ENCODE assay signal across 21 cellular contexts in the genomic region with DNA sequence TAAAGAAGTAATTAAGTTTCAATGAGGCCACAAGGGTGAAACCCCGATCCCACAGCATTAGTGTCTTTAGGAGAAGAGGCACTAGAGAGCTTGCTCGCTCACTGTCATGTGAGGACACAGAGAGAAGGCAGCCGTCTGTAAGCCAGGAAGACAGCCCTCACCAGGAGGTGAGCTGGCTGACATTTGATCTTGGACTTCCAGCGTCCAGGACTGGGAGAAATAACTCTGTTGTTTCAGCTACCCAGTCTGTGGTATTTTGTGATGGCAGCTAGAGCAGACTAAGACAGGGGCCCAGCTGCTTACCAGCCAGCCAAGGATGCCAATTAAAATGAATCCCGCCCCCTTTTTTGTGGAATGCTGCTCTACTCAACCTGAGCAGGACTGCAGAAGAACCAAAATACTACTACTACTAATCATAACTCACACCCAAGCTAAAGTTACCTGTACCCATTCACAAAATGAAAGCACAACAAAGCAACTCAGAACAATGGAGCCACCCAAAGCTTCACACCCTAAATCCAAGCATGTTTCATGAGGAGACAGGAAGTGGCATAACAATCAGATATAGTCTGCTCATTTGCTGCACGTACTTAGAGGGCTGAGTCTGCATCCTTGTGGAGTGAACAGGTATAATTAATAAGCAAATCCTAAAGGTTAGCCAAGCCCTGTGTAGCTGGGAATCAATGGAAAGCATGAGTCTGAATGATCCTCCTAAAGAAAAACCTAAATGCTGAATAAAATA. TPM values are rescaled to one million over a fixed set of nuclear protein-coding genes. Genes with fewer than 3 reads are reported as not detected.
DNase-seq lines count a peak whose midpoint lies in the region; FAIRE-seq and TF ChIP-seq lines count a peak whose summit lies in the region.
"Had no signal": no experiment of that assay in that cellular context is flagged by ENCODE, and none has a peak within 500 bp of the region (broad histone marks: within the 10 kb centered on the region; RNA-seq: fewer than 3 reads in every experiment).

No MANE protein-coding gene starts in this region.

- no peaks in the 10 kb centered on the region for H3K9me1 ChIP-seq in endothelial cell of umbilical vein (replicated peaks; ENCODE audit: control insufficient read depth, extremely low read depth, insufficient read depth, low read length)

- no peak for TF ChIP-seq POLR2A in endothelial cell of umbilical vein (IDR thresholded peaks at IDR 0.05; ENCODE audit: low read depth, low read length)

- H3K27ac ChIP-seq in endothelial cell of umbilical vein (ENCODE audit: insufficient read depth, low read depth, low read length), result no peak overlapping the region
- H3K27ac ChIP-seq: 22Rv1, neutrophil, suprapubic skin had no signal

- H3K4me1 ChIP-seq in Loucy (ENCODE audit: insufficient read depth, low read length, poor library complexity, severe bottlenecking) (no peaks in the 10 kb centered on the region), endothelial cell of umbilical vein (ENCODE audit: control insufficient read depth, extremely low read depth, insufficient read depth, low read length) (no peaks in the 10 kb centered on the region)
- H3K4me1 ChIP-seq: suprapubic skin had no signal

- no peak overlapping the region for H3K4me3 ChIP-seq in Loucy (ENCODE audit: low read length, poor library complexity, severe bottlenecking)
- no peak overlapping the region for H3K4me3 ChIP-seq in endothelial cell of umbilical vein (replicated peaks in 1 of 3; ENCODE audit: insufficient read depth in 1 of 3, low read depth in 1 of 3, low read length in 3 of 3)
- H3K4me3 ChIP-seq: suprapubic skin had no signal

- H2AFZ ChIP-seq in Loucy (ENCODE audit: low read length) (peak overlapping the region; percentile 59; the same call in 1 of the 2 replicates), endothelial cell of umbilical vein (ENCODE audit: low read depth, low read length) (peak overlapping the region; percentile 54)

- H3K27me3 Mint-ChIP-seq in neural crest cell (ENCODE audit: low read depth) (peaks cover 13% of the 10 kb centered on the region), glutamatergic neuron (ENCODE audit: unreplicated experiment) (peaks cover 1% of the 10 kb centered on the region), Calu3 (ENCODE audit: unreplicated experiment) (peaks cover 14% of the 10 kb centered on the region)

- H3K36me3 Mint-ChIP-seq in neural crest cell (ENCODE audit: low read depth), result peaks cover 3% of the 10 kb centered on the region
- no peaks in the 10 kb centered on the region for H3K36me3 Mint-ChIP-seq in glutamatergic neuron (ENCODE audit: unreplicated experiment)
- no peaks in the 10 kb centered on the region for H3K36me3 Mint-ChIP-seq in Calu3 (ENCODE audit: insufficient read depth, unreplicated experiment)

- no peaks in the 10 kb centered on the region for H3K9me2 ChIP-seq in Loucy (replicated peaks; ENCODE audit: low read depth, low read length)

- H3K9ac ChIP-seq in Loucy (ENCODE audit: low read depth, low read length, poor library complexity, severe bottlenecking), result no peak overlapping the region
- H3K9ac ChIP-seq in endothelial cell of umbilical vein (replicated peaks; ENCODE audit: extremely low read depth, insufficient read depth, low read length), result no peak overlapping the region

- dilution Hi-C loops in endothelial cell of umbilical vein (cut with MboI; ENCODE audit: extremely low pct_ligation_motif_present, low sequenced_read_pairs), result no loop called here

- H3K9me3 Mint-ChIP-seq in neural crest cell (peaks cover 6% of the 10 kb centered on the region), glutamatergic neuron (ENCODE audit: unreplicated experiment) (no peaks in the 10 kb centered on the region), Calu3 (ENCODE audit: low read depth, unreplicated experiment) (no peaks in the 10 kb centered on the region)

- H3K4me3 Mint-ChIP-seq in neural crest cell (no peak overlapping the region), glutamatergic neuron (ENCODE audit: unreplicated experiment) (no peak overlapping the region), Calu3 (ENCODE audit: low read depth, unreplicated experiment) (no peak overlapping the region)
- H3K4me3 Mint-ChIP-seq: central memory CD8-positive, alpha-beta T cell; H9 had no signal

- H3K27ac Mint-ChIP-seq in neural crest cell (ENCODE audit: unreplicated experiment), result peak overlapping the region; percentile 70
- H3K27ac Mint-ChIP-seq in glutamatergic neuron (ENCODE audit: unreplicated experiment), result no peak overlapping the region
- no peak overlapping the region for H3K27ac Mint-ChIP-seq in Calu3 (ENCODE audit: unreplicated experiment)
- H3K27ac Mint-ChIP-seq: H9 had no signal

- H3K9me3 ChIP-seq in Loucy (ENCODE audit: insufficient read depth, low read depth, low read length) (peaks cover 2% of the 10 kb centered on the region; the same call in 1 of the 2 replicates), endothelial cell of umbilical vein (replicated peaks; ENCODE audit: control insufficient read depth, insufficient read depth, low read length) (no peaks in the 10 kb centered on the region)
- H3K9me3 ChIP-seq: neutrophil, suprapubic skin had no signal

- no peaks in the 10 kb centered on the region for H3K36me3 ChIP-seq in Loucy (ENCODE audit: insufficient read depth, low read length)
- no peaks in the 10 kb centered on the region for H3K36me3 ChIP-seq in endothelial cell of umbilical vein (ENCODE audit: control insufficient read depth in 2 of 2, extremely low read depth in 1 of 2, insufficient read depth in 2 of 2, low read length in 2 of 2)
- H3K36me3 ChIP-seq: neutrophil, suprapubic skin had no signal

- POLR2A ChIA-PET in endothelial cell of umbilical vein (lab: Charles Lee), result no interaction called here

- intact Hi-C loops in endothelial cell of umbilical vein (cut with micrococcal nuclease), result no loop called here
- intact Hi-C loops in Calu3 (cut with micrococcal nuclease; ENCODE audit: unreplicated experiment), result no loop called here

- CTCF ChIA-PET in endothelial cell of umbilical vein (lab: Charles Lee), result interaction anchor here (0.5 kb wide), 1 partner anchor 325 kb away, joined by 3 read pairs; no protein-coding TSS in a partner anchor
- CTCF ChIA-PET in Calu3 (lab: Charles Lee), result no interaction called here

- no peaks in the 10 kb centered on the region for H3K79me2 ChIP-seq in Loucy (ENCODE audit: insufficient read depth, low read length)
- no peaks in the 10 kb centered on the region for H3K79me2 ChIP-seq in endothelial cell of umbilical vein (ENCODE audit: control insufficient read depth, insufficient read depth, low read length)

- no peaks in the 10 kb centered on the region for H3F3A ChIP-seq in Loucy (ENCODE audit: low read depth)

- TF ChIP-seq CTCF in Loucy (conservative IDR thresholded peaks at IDR 0.05; ENCODE audit: low read length) (no peak), endothelial cell of umbilical vein (IDR thresholded peaks at IDR 0.05; ENCODE audit: extremely low read depth in 1 of 2, insufficient read depth in 1 of 2, low read depth in 1 of 2, low read length in 2 of 2) (no peak), neural crest cell (conservative IDR thresholded peaks at IDR 0.05) (no peak), glutamatergic neuron (IDR thresholded peaks at IDR 0.05; ENCODE audit: partially characterized antibody, unreplicated experiment) (no peak), Calu3 (IDR thresholded peaks at IDR 0.05; ENCODE audit: unreplicated experiment) (no peak)

- no peak overlapping the region for H3K4me2 ChIP-seq in Loucy (ENCODE audit: low read depth, low read length, poor library complexity, severe bottlenecking)
- H3K4me2 ChIP-seq in endothelial cell of umbilical vein (ENCODE audit: insufficient read depth, low read length), result no peak overlapping the region

- peak; percentile 57 for FAIRE-seq in endothelial cell of umbilical vein (lab: Jason Lieb, UNC)

- no peaks in the 10 kb centered on the region for H4K20me1 ChIP-seq in Loucy (ENCODE audit: insufficient read depth, low read length, poor library complexity, severe bottlenecking)
- H4K20me1 ChIP-seq in endothelial cell of umbilical vein (replicated peaks; ENCODE audit: control insufficient read depth, extremely low read depth, insufficient read depth, low read length), result no peaks in the 10 kb centered on the region

- H3K4me1 Mint-ChIP-seq in neural crest cell (no peaks in the 10 kb centered on the region), glutamatergic neuron (ENCODE audit: low read depth, unreplicated experiment) (no peaks in the 10 kb centered on the region), Calu3 (ENCODE audit: low read depth, unreplicated experiment) (no peaks in the 10 kb centered on the region)
- H3K4me1 Mint-ChIP-seq: central memory CD8-positive, alpha-beta T cell had no signal

- H3K27me3 ChIP-seq in Loucy (ENCODE audit: insufficient read depth, low read length, poor library complexity, severe bottlenecking) (no peaks in the 10 kb centered on the region), endothelial cell of umbilical vein (ENCODE audit: control insufficient read depth in 2 of 2, insufficient read depth in 2 of 2, low read length in 2 of 2) (no peaks in the 10 kb centered on the region)
- H3K27me3 ChIP-seq: neutrophil, suprapubic skin had no signal

- BruUV-seq in endothelial cell of umbilical vein (replicated peaks; lab: Mats Ljungman, UMichigan), result no TSS peak
- BruUV-seq in Calu3 (replicated peaks; lab: Mats Ljungman, UMichigan), result no TSS peak

- DNase-seq in DMS 273 (lab: John Stamatoyannopoulos, UW; ENCODE audit: unreplicated experiment), result peak; percentile 2
- no peak for DNase-seq in DMS 273 treated with DMSO at 0.1 percent for 48 hours (lab: John Stamatoyannopoulos, UW)
- DNase-seq in endothelial cell of umbilical vein (ENCODE audit: low read depth, low spot score), result no peak
- no peak for DNase-seq in neural crest cell (ENCODE audit: low read depth, low spot score)
- no peak for DNase-seq in central memory CD4-positive, alpha-beta T cell
- DNase-seq in glutamatergic neuron, result no peak
- DNase-seq in Calu3, result no peak
- DNase-seq: activated CD4-positive, alpha-beta T cell treated with anti-CD3 and anti-CD28 coated beads for 48 hours; activated CD8-positive, alpha-beta memory T cell treated with anti-CD3 and anti-CD28 coated beads, Interleukin-2, amount 50 U/mL, for 48 hours; activated gamma-delta T cell; amniotic stem cell; effector memory CD4-positive, alpha-beta T cell; H9; NCI-H1436 had no signal

RNA-seq across cellular contexts. Expression of a gene that starts 35.6 kb away (rescaled TPM):
- not detected in 2 replicates for total RNA-seq in endothelial cell of umbilical vein
- polyA plus RNA-seq in endothelial cell of umbilical vein, result not detected in 2 replicates
- 0.03 TPM in 1 of 2 replicates, not detected in the other for polyA plus RNA-seq in endothelial cell of umbilical vein (2011; cell fraction: cytosol; rRNA removed)
- not detected in 2 replicates for polyA plus RNA-seq in endothelial cell of umbilical vein (2011; cell fraction: nucleus; rRNA removed)
- polyA plus RNA-seq in endothelial cell of umbilical vein (2012), result 0.10 TPM in 1 of 2 replicates, not detected in the other
- not detected in 2 replicates for polyA minus RNA-seq in endothelial cell of umbilical vein
- polyA minus RNA-seq in endothelial cell of umbilical vein (2011; cell fraction: cytosol; rRNA and poly(A)+ RNA removed), result not detected
- polyA minus RNA-seq in endothelial cell of umbilical vein (2011; cell fraction: nucleus; rRNA and poly(A)+ RNA removed), result not detected in 2 replicates
- total RNA-seq in neural crest cell, result not detected in 2 replicates
- not detected for total RNA-seq in glutamatergic neuron (ENCODE audit: unreplicated experiment)
- total RNA-seq in Calu3 (2022), result 0.59 and 1.1 TPM in 2 replicates
- total RNA-seq: fibroblast of villous mesenchyme had no signal
- polyA plus RNA-seq: BJ had no signal

RNA-seq across cellular contexts. Expression of a gene that starts 43.3 kb away (rescaled TPM):
- 19.4 and 20.5 TPM in 2 replicates for total RNA-seq in endothelial cell of umbilical vein
- polyA plus RNA-seq in endothelial cell of umbilical vein, result 4.8 and 4.9 TPM in 2 replicates
- 4.3 and 4.6 TPM in 2 replicates for polyA plus RNA-seq in endothelial cell of umbilical vein (2011; cell fraction: cytosol; rRNA removed)
- 14.2 and 18.7 TPM in 2 replicates for polyA plus RNA-seq in endothelial cell of umbilical vein (2011; cell fraction: nucleus; rRNA removed)
- polyA plus RNA-seq in endothelial cell of umbilical vein (2012), result 3.5 and 5.5 TPM in 2 replicates
- polyA minus RNA-seq in endothelial cell of umbilical vein, result 12.8 and 13.3 TPM in 2 replicates
- polyA minus RNA-seq in endothelial cell of umbilical vein (2011; cell fraction: cytosol; rRNA and poly(A)+ RNA removed), result 23.1 TPM
- polyA minus RNA-seq in endothelial cell of umbilical vein (2011; cell fraction: nucleus; rRNA and poly(A)+ RNA removed), result 12.7 and 16.9 TPM in 2 replicates
- 43.0 and 44.9 TPM in 2 replicates for total RNA-seq in neural crest cell
- total RNA-seq in glutamatergic neuron (ENCODE audit: unreplicated experiment), result 2.7 TPM
- 41.7 and 45.2 TPM in 2 replicates for total RNA-seq in Calu3 (2022)
